ENCODE assay signal across 8 cellular contexts in the genomic region with DNA sequence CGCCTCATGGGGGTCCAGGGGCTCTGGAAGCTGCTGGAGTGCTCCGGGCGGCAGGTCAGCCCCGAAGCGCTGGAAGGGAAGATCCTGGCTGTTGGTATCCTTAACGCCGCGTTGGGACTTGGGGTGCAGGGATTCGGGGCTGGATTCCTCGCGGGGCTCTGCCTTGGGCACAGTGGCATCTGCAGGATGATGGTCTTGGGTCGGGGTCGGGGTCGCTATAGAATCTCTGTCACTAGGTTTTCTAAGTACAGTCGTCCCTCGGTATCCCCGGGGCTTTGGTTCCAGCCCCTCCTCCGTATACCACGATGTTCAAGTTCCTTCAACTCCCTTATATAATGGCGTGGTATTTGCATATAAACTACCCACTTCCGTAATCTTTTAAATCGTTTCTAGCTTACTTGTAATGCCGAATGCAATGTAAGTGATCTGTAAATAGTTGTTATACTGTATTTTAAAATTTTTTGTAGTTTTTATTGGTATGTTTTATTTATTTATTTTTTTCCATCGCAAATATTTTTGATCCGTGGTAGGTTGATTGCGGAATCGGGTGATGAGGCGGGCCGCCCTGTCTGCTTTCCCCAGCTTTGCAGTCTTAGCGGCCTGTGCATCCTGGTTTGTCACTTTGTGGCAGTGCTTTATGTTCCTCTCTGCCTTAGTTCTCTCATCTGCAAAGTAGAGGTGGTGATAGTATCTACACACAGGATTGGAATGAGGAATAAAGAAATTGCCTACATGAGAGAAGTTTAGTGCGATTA. TPM values are rescaled to one million over a fixed set of nuclear protein-coding genes. Genes with fewer than 3 reads are reported as not detected.
DNase-seq lines count a peak whose midpoint lies in the region; TF ChIP-seq lines count a peak whose summit lies in the region.

No MANE protein-coding gene starts in this region.

- H3K4me2 ChIP-seq in smooth muscle cell: peak overlapping the region; percentile 97

- H4K20me1 ChIP-seq in smooth muscle cell (ENCODE audit: low read depth): peaks cover 37% of the 10 kb centered on the region

- peaks cover 3% of the 10 kb centered on the region for H3K27me3 Mint-ChIP-seq in T-helper 1 cell treated with Interleukin-12 subunit alpha and Interleukin-12 subunit beta and Interleukin-4 antibody, amounts not matched to agents 30 μg/mL and 1 μg/mL, for 36 hours (ENCODE audit: low read depth)
- H3K27me3 Mint-ChIP-seq in brain: peaks cover 13% of the 10 kb centered on the region
- peaks cover 9 to 20% (median 14%) of the 10 kb centered on the region in 3 donors for H3K27me3 Mint-ChIP-seq in immature natural killer cell (ENCODE audit: low read depth in 3 of 3)

- peak overlapping the region; percentile 91 for H3K9ac ChIP-seq in smooth muscle cell (ENCODE audit: low read depth)

- TF ChIP-seq CTCF in brain (conservative IDR thresholded peaks at IDR 0.05) (no peak), smooth muscle cell (IDR thresholded peaks at IDR 0.05; ENCODE audit: borderline replicate concordance, insufficient read depth, poor library complexity, severe bottlenecking) (no peak)

- WGBS in smooth muscle cell (ENCODE audit: low lambda C conversion rate): 2% methylated on average over 31 of the region's 31 CpGs

- H3K27ac ChIP-seq in smooth muscle cell (ENCODE audit: low read depth): peak overlapping the region; percentile 94

- DNase-seq in H7 (no peak), LHCN-M2 (ENCODE audit: low read depth) (peak; percentile 34), immature natural killer cell (peak; percentile 57 to 69 (median 69)), smooth muscle cell (lab: John Stamatoyannopoulos, UW; ENCODE audit: unreplicated experiment) (no peak), islet precursor cell (no peak)

- H3K9me3 ChIP-seq in smooth muscle cell (replicated peaks; ENCODE audit: low read depth): no peaks in the 10 kb centered on the region

- no peaks in the 10 kb centered on the region for H3F3A ChIP-seq in smooth muscle cell (ENCODE audit: low read depth)

- H3K4me1 ChIP-seq in smooth muscle cell (ENCODE audit: low read depth): peaks cover 13% of the 10 kb centered on the region

- H3K4me3 Mint-ChIP-seq in T-helper 1 cell treated with Interleukin-12 subunit alpha and Interleukin-12 subunit beta and Interleukin-4 antibody, amounts not matched to agents 30 μg/mL and 1 μg/mL, for 36 hours: peak overlapping the region; percentile 96
- H3K4me3 Mint-ChIP-seq in brain: peak overlapping the region; percentile 93 to 98 (median 96)
- peak overlapping the region; percentile 92 to 100 (median 99) for H3K4me3 Mint-ChIP-seq in immature natural killer cell

- H3K4me3 ChIP-seq in GM08714 (ENCODE audit: low read length) (peak overlapping the region; percentile 92), H7 (ENCODE audit: insufficient read depth, low read depth, low read length) (peak overlapping the region; percentile 85), smooth muscle cell (peak overlapping the region; percentile 75)

- peaks cover 40% of the 10 kb centered on the region for H3K79me2 ChIP-seq in smooth muscle cell (ENCODE audit: low read depth)

- H3K27ac Mint-ChIP-seq in T-helper 1 cell treated with Interleukin-12 subunit alpha and Interleukin-12 subunit beta and Interleukin-4 antibody, amounts not matched to agents 30 μg/mL and 1 μg/mL, for 36 hours: peak overlapping the region; percentile 98
- H3K27ac Mint-ChIP-seq in brain: peak overlapping the region; percentile 81 to 100 (median 99)
- peak overlapping the region; percentile 97 to 99 (median 99) for H3K27ac Mint-ChIP-seq in immature natural killer cell

- H3K27me3 ChIP-seq in H7 (ENCODE audit: control insufficient read depth, insufficient read depth, low read length): no peaks in the 10 kb centered on the region
- no peaks in the 10 kb centered on the region for H3K27me3 ChIP-seq in smooth muscle cell (ENCODE audit: low read depth)

- peaks cover 10% of the 10 kb centered on the region for H3K36me3 Mint-ChIP-seq in T-helper 1 cell treated with Interleukin-12 subunit alpha and Interleukin-12 subunit beta and Interleukin-4 antibody, amounts not matched to agents 30 μg/mL and 1 μg/mL, for 36 hours (ENCODE audit: low read depth)
- H3K36me3 Mint-ChIP-seq in brain (no peaks in the 10 kb centered on the region), immature natural killer cell (peaks cover 0 to 7% (median 5%) of the 10 kb centered on the region in 3 donors)

- H2AFZ ChIP-seq in smooth muscle cell (ENCODE audit: low read depth): peak overlapping the region; percentile 87

- no peaks in the 10 kb centered on the region for H3K9me3 Mint-ChIP-seq in T-helper 1 cell treated with Interleukin-12 subunit alpha and Interleukin-12 subunit beta and Interleukin-4 antibody, amounts not matched to agents 30 μg/mL and 1 μg/mL, for 36 hours
- H3K9me3 Mint-ChIP-seq in brain: peaks cover 0 to 4% (median 0%) of the 10 kb centered on the region in 5 experiments
- no peaks in the 10 kb centered on the region for H3K9me3 Mint-ChIP-seq in immature natural killer cell

- peaks cover 43% of the 10 kb centered on the region for H3K4me1 Mint-ChIP-seq in T-helper 1 cell treated with Interleukin-12 subunit alpha and Interleukin-12 subunit beta and Interleukin-4 antibody, amounts not matched to agents 30 μg/mL and 1 μg/mL, for 36 hours (ENCODE audit: low read depth)
- H3K4me1 Mint-ChIP-seq in brain: peaks cover 46% of the 10 kb centered on the region
- peaks cover 42 to 57% of the 10 kb centered on the region in 2 donors for H3K4me1 Mint-ChIP-seq in immature natural killer cell

- no peaks in the 10 kb centered on the region for H3K36me3 ChIP-seq in H7 (replicated peaks; ENCODE audit: control insufficient read depth, insufficient read depth, low read length)
- H3K36me3 ChIP-seq in smooth muscle cell (ENCODE audit: low read depth): no peaks in the 10 kb centered on the region

RNA-seq across cellular contexts. Expression of gene ERCC5, which starts 0.6 kb away (rescaled TPM):
- 24.4 and 26.8 TPM in 2 replicates for total RNA-seq in H7 (2014; rRNA removed; shearing (Covaris generic))
- total RNA-seq in LHCN-M2 (2014; rRNA removed) (56.8 and 75.1 TPM in 2 replicates), smooth muscle cell (65.2 and 67.6 TPM in 2 replicates)
- polyA plus RNA-seq in LHCN-M2 (2012): 15.2 TPM
- polyA plus RNA-seq in brain (ENCODE audit: insufficient read depth, low read depth, low replicate concordance) (17.0 TPM), immature natural killer cell (10 to 100 TPM; 24.2 to 67.6 (median 36.3) TPM), smooth muscle cell (29.9 and 30.1 TPM in 2 replicates)

RNA-seq across cellular contexts. Expression of gene BIVM, which starts 47.5 kb away (rescaled TPM):
- total RNA-seq in H7 (2014; rRNA removed; shearing (Covaris generic)): 7.8 and 10.0 TPM in 2 replicates
- 16.8 and 19.7 TPM in 2 replicates for total RNA-seq in LHCN-M2 (2014; rRNA removed)
- polyA plus RNA-seq in LHCN-M2 (2012): 5.3 TPM
- 3.3 TPM for polyA plus RNA-seq in brain (ENCODE audit: insufficient read depth, low read depth, low replicate concordance)
- 10 to 100 TPM; 13.3 to 20.1 (median 13.6) TPM for polyA plus RNA-seq in immature natural killer cell
- total RNA-seq in smooth muscle cell: 7.7 and 19.6 TPM in 2 replicates
- 7.8 and 9.1 TPM in 2 replicates for polyA plus RNA-seq in smooth muscle cell

RNA-seq across cellular contexts. Expression of gene POGLUT2, which starts 47.7 kb away (rescaled TPM):
- 23.8 and 25.1 TPM in 2 replicates for total RNA-seq in H7 (2014; rRNA removed; shearing (Covaris generic))
- total RNA-seq in LHCN-M2 (2014; rRNA removed) (10.6 and 11.5 TPM in 2 replicates), smooth muscle cell (34.5 and 49.3 TPM in 2 replicates)
- polyA plus RNA-seq in LHCN-M2 (2012): 3.7 TPM
- polyA plus RNA-seq in brain (ENCODE audit: insufficient read depth, low read depth, low replicate concordance) (7.4 TPM), immature natural killer cell (1 to 10 TPM; 1.2 to 4.2 (median 1.7) TPM), smooth muscle cell (27.9 and 41.7 TPM in 2 replicates)

Comparison
In these comparisons a context has a peak if more than half of its experiments do, and no peak if none do; other contexts are left out.
1. DNase-seq: peak in LHCN-M2 (single experiment) and immature natural killer cell (3 of 3); none in H7 (single experiment), smooth muscle cell (single experiment) and islet precursor cell (single experiment).
2. Peak in every context shown above with its lines, with median percentiles within 50 percentile points of each other: H3K4me3 ChIP-seq, H3K27ac Mint-ChIP-seq and H3K4me3 Mint-ChIP-seq.